ENCODE assay signal across 15 cellular contexts in the genomic region with DNA sequence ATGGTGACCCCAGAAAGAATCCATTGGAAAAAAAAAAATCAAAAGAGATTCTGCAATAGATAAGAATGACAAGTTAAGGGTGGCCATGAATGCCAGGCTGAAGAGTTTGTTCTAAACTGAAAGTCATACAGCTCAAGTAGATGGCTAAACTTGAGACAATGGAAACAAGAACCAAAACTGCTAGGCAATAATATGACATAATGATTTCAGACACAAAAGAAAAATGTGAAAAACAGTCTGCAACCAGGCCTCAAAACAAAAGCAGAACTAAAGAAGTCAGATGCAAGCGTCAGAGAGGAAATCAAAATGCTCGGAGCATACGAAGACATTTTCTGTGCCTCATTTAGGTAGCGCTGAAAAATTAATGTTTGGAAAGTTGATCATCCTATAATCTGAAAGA. TPM values are rescaled to one million over a fixed set of nuclear protein-coding genes. Genes with fewer than 3 reads are reported as not detected.
DNase-seq lines count a peak whose midpoint lies in the region; ATAC-seq and TF ChIP-seq lines count a peak whose summit lies in the region.
"Had no signal": no experiment of that assay in that cellular context is flagged by ENCODE, and none has a peak within 500 bp of the region (broad histone marks: within the 10 kb centered on the region; RNA-seq: fewer than 3 reads in every experiment).

No MANE protein-coding gene starts in this region.

- no peak for TF ChIP-seq CTCF in GM13977 (IDR thresholded peaks at IDR 0.05; ENCODE audit: extremely low read depth, insufficient read depth, missing control alignments)
- TF ChIP-seq CTCF in psoas muscle (IDR thresholded peaks at IDR 0.05): no peak

- 86 to 90% (median 87%) methylated on average over 4 of the region's 4 CpGs for WGBS in psoas muscle, 3 donors

- no peaks in the 10 kb centered on the region for H3K4me1 ChIP-seq in psoas muscle

- peaks cover 0 to 5% of the 10 kb centered on the region in 2 donors for H3K36me3 ChIP-seq in psoas muscle (ENCODE audit: insufficient read depth in 1 of 2, low read depth in 1 of 2)

- no peak overlapping the region for H3K4me3 ChIP-seq in psoas muscle
- H3K4me3 ChIP-seq: upper lobe of left lung had no signal

- H3K9me3 Mint-ChIP-seq in activated naive CD4-positive, alpha-beta T cell treated with anti-CD3 and anti-CD28 coated beads, Interleukin-2, amount 50 U/mL, for 72 hours: no peaks in the 10 kb centered on the region
- H3K9me3 Mint-ChIP-seq: activated T-cell treated with anti-CD3 and anti-CD28 coated beads, Interleukin-2, amount 50 U/mL, for 72 hours; T-helper 1 cell treated with Interleukin-12 subunit alpha and Interleukin-12 subunit beta and Interleukin-4 antibody, amounts not matched to agents 30 μg/mL and 1 μg/mL, for 36 hours had no signal

- intact Hi-C loops in psoas muscle (cut with DNase I): no loop called here

- no peak overlapping the region for H3K27ac Mint-ChIP-seq in activated naive CD4-positive, alpha-beta T cell treated with anti-CD3 and anti-CD28 coated beads, Interleukin-2, amount 50 U/mL, for 72 hours
- H3K27ac Mint-ChIP-seq: activated T-cell treated with anti-CD3 and anti-CD28 coated beads, Interleukin-2, amount 50 U/mL, for 72 hours; T-helper 1 cell treated with Interleukin-12 subunit alpha and Interleukin-12 subunit beta and Interleukin-4 antibody, amounts not matched to agents 30 μg/mL and 1 μg/mL, for 36 hours had no signal

- no peaks in the 10 kb centered on the region for H3K9me3 ChIP-seq in psoas muscle
- H3K9me3 ChIP-seq: upper lobe of left lung had no signal

- DNase-seq in GM13977 (ENCODE audit: low spot score): peak; percentile 74
- peak; percentile 4 for DNase-seq in germinal center (ENCODE audit: low spot score)
- no peak for DNase-seq in psoas muscle
- no peak for DNase-seq in activated naive CD4-positive, alpha-beta T cell treated with anti-CD3 and anti-CD28 coated beads, Interleukin-2, amount 50 U/mL, for 72 hours (ENCODE audit: low spot score in 2 of 2)
- no peak for DNase-seq in H4 (ENCODE audit: low spot score)
- no peak for DNase-seq in HK-2 (ENCODE audit: unreplicated experiment)
- DNase-seq: activated T-cell treated with anti-CD3 and anti-CD28 coated beads, Interleukin-2, amount 50 U/mL, for 72 hours; cortex of kidney; hippocampal formation; NCI-H2171 treated with DMSO at 0.1 percent for 48 hours; stimulated activated CD4-positive, alpha-beta T cell treated with anti-CD3 and anti-CD28 coated beads, Interleukin-4, amount 100 ng/mL, for 24 hours; upper lobe of left lung had no signal

- H3K27me3 ChIP-seq in psoas muscle (ENCODE audit: insufficient read depth in 3 of 3, low read length in 2 of 3): no peaks in the 10 kb centered on the region
- H3K27me3 ChIP-seq: upper lobe of left lung had no signal

- ATAC-seq in GM21515 (IDR thresholded peaks at IDR 0.05; ENCODE audit: unreplicated experiment) (peak; percentile 83), HG03442 (IDR thresholded peaks at IDR 0.05; ENCODE audit: unreplicated experiment) (peak; percentile 69), psoas muscle (no peak)
- ATAC-seq in activated naive CD4-positive, alpha-beta T cell treated with anti-CD3 and anti-CD28 coated beads, Interleukin-2, amount 50 U/mL, for 72 hours: no peak
- ATAC-seq: activated T-cell treated with anti-CD3 and anti-CD28 coated beads, Interleukin-2, amount 50 U/mL, for 72 hours had no signal

- no peak overlapping the region for H3K27ac ChIP-seq in psoas muscle

- in situ Hi-C loops in GM13977 (cut with MboI; ENCODE audit: low pct_unique_long_range_greater_than_20kb, low sequenced_read_pairs, unreplicated experiment): no loop called here

- H3K36me3 Mint-ChIP-seq in activated naive CD4-positive, alpha-beta T cell treated with anti-CD3 and anti-CD28 coated beads, Interleukin-2, amount 50 U/mL, for 72 hours: peaks cover 0 to 5% of the 10 kb centered on the region in 2 donors

RNA-seq across cellular contexts. Expression of gene YPEL2, which starts 54.4 kb away (rescaled TPM):
- total RNA-seq in psoas muscle: 10 to 100 TPM; 19.9 to 47.8 (median 22.3) TPM
- 10 to 100 TPM in 1 of 3 donors, 1 to 10 TPM in 2; 1.9 to 10.6 (median 6.9) TPM for polyA plus RNA-seq in psoas muscle
- 1 to 10 TPM; 6.6 to 7.0 TPM for total RNA-seq in activated naive CD4-positive, alpha-beta T cell treated with anti-CD3 and anti-CD28 coated beads, Interleukin-2, amount 50 U/mL, for 72 hours
- 0.86 and 1.9 TPM in 2 replicates for total RNA-seq in H4 (2014; rRNA removed; shearing (Covaris generic))

RNA-seq across cellular contexts. Expression of gene GDPD1, which starts 56.7 kb away (rescaled TPM):
- total RNA-seq in psoas muscle: 1 to 10 TPM in 2 of 4 donors, under 1 TPM in 2; 0.25 to 1.8 (median 1.3) TPM
- 1 to 10 TPM in 1 of 3 donors, under 1 TPM in 2; 0.40 to 2.3 (median 0.90) TPM for polyA plus RNA-seq in psoas muscle
- 1 to 10 TPM; 2.7 to 3.7 TPM for total RNA-seq in activated naive CD4-positive, alpha-beta T cell treated with anti-CD3 and anti-CD28 coated beads, Interleukin-2, amount 50 U/mL, for 72 hours
- total RNA-seq in H4 (2014; rRNA removed; shearing (Covaris generic)): 3.7 and 7.4 TPM in 2 replicates

Comparison
In these comparisons a context has a peak if more than half of its experiments do, and no peak if none do; other contexts are left out.
1. DNase-seq: peak in GM13977 (single experiment) and germinal center (single experiment); none in psoas muscle (0 of 2), activated naive CD4-positive, alpha-beta T cell treated with anti-CD3 and anti-CD28 coated beads, Interleukin-2, amount 50 U/mL, for 72 hours (0 of 2), H4 (single experiment) and HK-2 (single experiment).
2. ATAC-seq: peak in GM21515 (single experiment) and HG03442 (single experiment); none in psoas muscle (0 of 4) and activated naive CD4-positive, alpha-beta T cell treated with anti-CD3 and anti-CD28 coated beads, Interleukin-2, amount 50 U/mL, for 72 hours (0 of 2).